1 cellular context compared by ENCODE assay signal in the genomic region with DNA sequence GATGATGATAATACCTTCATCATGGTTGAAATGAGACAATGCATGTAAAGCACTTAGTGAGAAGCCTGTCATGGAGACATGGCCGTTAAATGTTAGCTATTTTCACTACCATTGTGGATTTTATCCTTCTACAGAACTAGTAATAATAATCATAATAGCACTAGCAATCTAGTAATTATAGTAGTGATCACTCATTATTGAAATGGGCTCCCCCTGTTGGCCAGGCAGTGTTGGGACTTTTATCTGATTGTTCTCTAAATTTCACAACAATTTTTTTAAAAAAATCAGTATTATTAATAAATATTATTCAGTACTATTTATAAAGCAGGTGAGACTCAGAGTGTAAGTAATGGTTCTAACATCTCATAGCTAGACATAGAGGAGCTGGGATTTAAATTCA.
TF ChIP-seq lines count a peak whose summit lies in the region.

No MANE protein-coding gene starts in this region.

TF ChIP-seq in liver, 16 proteins besides CTCF, POLR2A, EP300 and RAD21 (continued from another document):
- TF ChIP-seq, protein P1, sequence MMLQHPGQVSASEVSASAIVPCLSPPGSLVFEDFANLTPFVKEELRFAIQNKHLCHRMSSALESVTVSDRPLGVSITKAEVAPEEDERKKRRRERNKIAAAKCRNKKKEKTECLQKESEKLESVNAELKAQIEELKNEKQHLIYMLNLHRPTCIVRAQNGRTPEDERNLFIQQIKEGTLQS (IDR thresholded peaks at IDR 0.05): no peak
- TF ChIP-seq YY1 (IDR thresholded peaks at IDR 0.05) (no peak), HNF4G (IDR thresholded peaks at IDR 0.05) (no peak), JUND (IDR thresholded peaks at IDR 0.05) (no peak), SP1 (IDR thresholded peaks at IDR 0.05) (no peak), EGR1 (IDR thresholded peaks at IDR 0.05; ENCODE audit: low read depth in 2 of 2) (no peak), NR2F2 (IDR thresholded peaks at IDR 0.05) (no peak), FOXA2 (IDR thresholded peaks at IDR 0.05) (no peak), TAF1 (conservative IDR thresholded peaks at IDR 0.05) (no peak), FOXA1 (IDR thresholded peaks at IDR 0.05) (no peak), RXRA (IDR thresholded peaks at IDR 0.05) (no peak)
- TF ChIP-seq, protein P2, sequence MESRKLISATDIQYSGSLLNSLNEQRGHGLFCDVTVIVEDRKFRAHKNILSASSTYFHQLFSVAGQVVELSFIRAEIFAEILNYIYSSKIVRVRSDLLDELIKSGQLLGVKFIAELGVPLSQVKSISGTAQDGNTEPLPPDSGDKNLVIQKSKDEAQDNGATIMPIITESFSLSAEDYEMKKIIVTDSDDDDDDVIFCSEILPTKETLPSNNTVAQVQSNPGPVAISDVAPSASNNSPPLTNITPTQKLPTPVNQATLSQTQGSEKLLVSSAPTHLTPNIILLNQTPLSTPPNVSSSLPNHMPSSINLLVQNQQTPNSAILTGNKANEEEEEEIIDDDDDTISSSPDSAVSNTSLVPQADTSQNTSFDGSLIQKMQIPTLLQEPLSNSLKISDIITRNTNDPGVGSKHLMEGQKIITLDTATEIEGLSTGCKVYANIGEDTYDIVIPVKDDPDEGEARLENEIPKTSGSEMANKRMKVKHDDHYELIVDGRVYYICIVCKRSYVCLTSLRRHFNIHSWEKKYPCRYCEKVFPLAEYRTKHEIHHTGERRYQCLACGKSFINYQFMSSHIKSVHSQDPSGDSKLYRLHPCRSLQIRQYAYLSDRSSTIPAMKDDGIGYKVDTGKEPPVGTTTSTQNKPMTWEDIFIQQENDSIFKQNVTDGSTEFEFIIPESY (IDR thresholded peaks at IDR 0.05): no peak
- TF ChIP-seq, protein P3, sequence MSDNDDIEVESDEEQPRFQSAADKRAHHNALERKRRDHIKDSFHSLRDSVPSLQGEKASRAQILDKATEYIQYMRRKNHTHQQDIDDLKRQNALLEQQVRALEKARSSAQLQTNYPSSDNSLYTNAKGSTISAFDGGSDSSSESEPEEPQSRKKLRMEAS (IDR thresholded peaks at IDR 0.05): no peak
